Comparison of ENCODE assay signal across 22 cellular contexts in genomic region chr3:191085091-191085490, GRCh38.
DNase-seq lines count a peak whose midpoint lies in the region; ATAC-seq, FAIRE-seq and TF ChIP-seq lines count a peak whose summit lies in the region.
"Had no signal": no experiment of that assay in that cellular context is flagged by ENCODE, and none has a peak within 500 bp of the region (broad histone marks: within the 10 kb centered on the region; RNA-seq: fewer than 3 reads in every experiment).

No MANE protein-coding gene starts in this region.

- H3K27me3 Mint-ChIP-seq in MCF 10A (ENCODE audit: insufficient read depth, unreplicated experiment) (no peaks in the 10 kb centered on the region), chondrocyte (ENCODE audit: low read depth) (peaks cover 19% of the 10 kb centered on the region)
- H3K27me3 Mint-ChIP-seq: activated CD4-positive, alpha-beta memory T cell treated with anti-CD3 and anti-CD28 coated beads for 36 hours; CD4-positive, alpha-beta T cell; natural killer cell treated with Interleukin-12 subunit alpha and Interleukin-12 subunit beta and Interleukin-15 and Interleukin-18, amount 100 ng/mL, for 72 hours had no signal

- no peaks in the 10 kb centered on the region for H3K27me3 ChIP-seq in mammary epithelial cell (ENCODE audit: insufficient read depth, low read length)
- no peaks in the 10 kb centered on the region for H3K27me3 ChIP-seq in heart right ventricle
- H3K27me3 ChIP-seq: ascending aorta, vagina had no signal

- no peak for TF ChIP-seq CTCF in mammary epithelial cell (conservative IDR thresholded peaks at IDR 0.05 in 1 of 2, IDR thresholded peaks at IDR 0.05 in 1 of 2; ENCODE audit: extremely low read depth in 1 of 2, insufficient read depth in 1 of 2, low read depth in 1 of 2, low read length in 2 of 2)
- TF ChIP-seq CTCF in MCF 10A (IDR thresholded peaks at IDR 0.05; ENCODE audit: unreplicated experiment): no peak
- no peak for TF ChIP-seq CTCF in fibroblast of villous mesenchyme (IDR thresholded peaks at IDR 0.05; ENCODE audit: insufficient read depth, low read depth, low read length)
- no peak for TF ChIP-seq CTCF in heart right ventricle (IDR thresholded peaks at IDR 0.05)
- no peak for TF ChIP-seq CTCF in chondrocyte (IDR thresholded peaks at IDR 0.05)

- peaks cover 14% of the 10 kb centered on the region for H3K4me1 Mint-ChIP-seq in MCF 10A (ENCODE audit: insufficient read depth, unreplicated experiment)
- no peaks in the 10 kb centered on the region for H3K4me1 Mint-ChIP-seq in chondrocyte (ENCODE audit: low read depth)

- H3K4me1 ChIP-seq in mammary epithelial cell (ENCODE audit: insufficient read depth, low read length) (peaks cover 3% of the 10 kb centered on the region), heart right ventricle (no peaks in the 10 kb centered on the region)
- H3K4me1 ChIP-seq: ascending aorta, vagina had no signal

- 100% methylated on average over 3 of the region's 3 CpGs for WGBS in mammary epithelial cell (ENCODE audit: low coverage, missing lambda C conversion rate)
- 77 to 78% methylated on average over 3 of the region's 3 CpGs for WGBS in heart right ventricle, 2 donors

- H3K79me2 ChIP-seq in mammary epithelial cell (ENCODE audit: insufficient read depth, low read length): no peaks in the 10 kb centered on the region

- H2AFZ ChIP-seq in mammary epithelial cell (ENCODE audit: low read depth, low read length): peak overlapping the region; percentile 64

- H3K36me3 Mint-ChIP-seq in MCF 10A (ENCODE audit: insufficient read depth, unreplicated experiment) (no peaks in the 10 kb centered on the region), chondrocyte (ENCODE audit: low read depth) (no peaks in the 10 kb centered on the region)
- H3K36me3 Mint-ChIP-seq: activated CD4-positive, alpha-beta memory T cell treated with anti-CD3 and anti-CD28 coated beads for 36 hours had no signal

- CTCF ChIA-PET in mammary epithelial cell (lab: Charles Lee; ENCODE audit: low non-redundant PET): no interaction called here
- CTCF ChIA-PET in MCF 10A (lab: Yijun Ruan, JAX): no interaction called here

- H3K36me3 ChIP-seq in mammary epithelial cell (ENCODE audit: insufficient read depth, low read length): no peaks in the 10 kb centered on the region
- H3K36me3 ChIP-seq in heart right ventricle: no peaks in the 10 kb centered on the region
- H3K36me3 ChIP-seq: ascending aorta, vagina, WERI-Rb-1 had no signal

- intact Hi-C loops in mammary epithelial cell (cut with micrococcal nuclease) (no loop called here), MCF 10A (cut with micrococcal nuclease) (no loop called here), heart right ventricle (cut with DNase I) (no loop called here)

- ATAC-seq in heart right ventricle: no peak
- ATAC-seq: natural killer cell treated with Interleukin-12 subunit alpha and Interleukin-12 subunit beta and Interleukin-15 and Interleukin-18, amount 100 ng/mL, for 72 hours had no signal

- peaks cover 6% of the 10 kb centered on the region for H3K9me3 Mint-ChIP-seq in MCF 10A (ENCODE audit: unreplicated experiment)
- peaks cover 3% of the 10 kb centered on the region for H3K9me3 Mint-ChIP-seq in chondrocyte (ENCODE audit: low read depth)

- no peak overlapping the region for H3K4me2 ChIP-seq in mammary epithelial cell (ENCODE audit: insufficient read depth, low read depth, low read length)

- H3K9me3 ChIP-seq in mammary epithelial cell (replicated peaks; ENCODE audit: insufficient read depth, low read length): no peaks in the 10 kb centered on the region
- H3K9me3 ChIP-seq in heart right ventricle: peaks cover 0 to 5% (median 0%) of the 10 kb centered on the region in 11 donors
- H3K9me3 ChIP-seq: ascending aorta, vagina had no signal

- H3K27ac Mint-ChIP-seq in MCF 10A (ENCODE audit: low read depth, unreplicated experiment) (no peak overlapping the region), chondrocyte (ENCODE audit: unreplicated experiment) (no peak overlapping the region)
- H3K27ac Mint-ChIP-seq: activated CD4-positive, alpha-beta memory T cell treated with anti-CD3 and anti-CD28 coated beads for 36 hours; activated naive CD4-positive, alpha-beta T cell treated with anti-CD3 and anti-CD28 coated beads for 36 hours; CD4-positive, alpha-beta T cell; natural killer cell treated with Interleukin-12 subunit alpha and Interleukin-12 subunit beta and Interleukin-15 and Interleukin-18, amount 100 ng/mL, for 72 hours had no signal

- H3K9ac ChIP-seq in mammary epithelial cell (ENCODE audit: insufficient read depth, low read length): no peak overlapping the region

- H4K20me1 ChIP-seq in mammary epithelial cell (ENCODE audit: insufficient read depth, low read length): no peaks in the 10 kb centered on the region

- BruUV-seq in mammary epithelial cell (replicated peaks; lab: Mats Ljungman, UMichigan) (no TSS peak), MCF 10A (replicated peaks; lab: Mats Ljungman, UMichigan) (no TSS peak)

- H3K4me3 Mint-ChIP-seq in MCF 10A (ENCODE audit: unreplicated experiment) (no peak overlapping the region), chondrocyte (ENCODE audit: unreplicated experiment) (no peak overlapping the region)
- H3K4me3 Mint-ChIP-seq: activated CD4-positive, alpha-beta memory T cell treated with anti-CD3 and anti-CD28 coated beads for 36 hours; activated naive CD4-positive, alpha-beta T cell treated with anti-CD3 and anti-CD28 coated beads for 36 hours; CD4-positive, alpha-beta T cell; natural killer cell treated with Interleukin-12 subunit alpha and Interleukin-12 subunit beta and Interleukin-15 and Interleukin-18, amount 100 ng/mL, for 72 hours had no signal

- DNase-seq in mammary epithelial cell (no peak), MCF 10A (ENCODE audit: unreplicated experiment) (no peak), RCC 7860 (ENCODE audit: low spot score) (no peak), fibroblast of villous mesenchyme (ENCODE audit: low read depth) (peak; percentile 83), heart right ventricle (no peak), NCI-H526 treated with DMSO at 0.1 percent for 48 hours (lab: John Stamatoyannopoulos, UW) (no peak), kidney glomerular epithelial cell (lab: John Stamatoyannopoulos, UW) (no peak), chondrocyte (ENCODE audit: low spot score) (no peak)
- DNase-seq: activated CD4-positive, alpha-beta memory T cell treated with anti-CD3 and anti-CD28 coated beads for 36 hours; activated naive CD4-positive, alpha-beta T cell treated with anti-CD3 and anti-CD28 coated beads for 36 hours; CD4-positive, alpha-beta T cell; foreskin melanocyte; KBM-7; NCI-H1092; NCI-H2029; posterior cingulate gyrus; stimulated activated CD4-positive, alpha-beta T cell treated with anti-CD3 and anti-CD28 coated beads, Interleukin-4, amount 100 ng/mL, for 24 hours; WERI-Rb-1 had no signal

- in situ Hi-C loops in mammary epithelial cell (cut with MboI; ENCODE audit: low sequenced_read_pairs in 2 of 2): no loop called here

- POLR2A ChIA-PET in MCF 10A (lab: Yijun Ruan, JAX): no interaction called here

- dilution Hi-C loops in mammary epithelial cell (cut with HindIII; ENCODE audit: low sequenced_read_pairs): no loop called here

- peak; percentile 36 for FAIRE-seq in RCC 7860 (lab: Jason Lieb, UNC)

- H3K27ac ChIP-seq in mammary epithelial cell (ENCODE audit: insufficient read depth, low read depth, low read length) (no peak overlapping the region), heart right ventricle (no peak overlapping the region)
- H3K27ac ChIP-seq: ascending aorta, skin epidermis, vagina, WERI-Rb-1 had no signal

- H3K4me3 ChIP-seq in mammary epithelial cell (replicated peaks in 1 of 3; ENCODE audit: insufficient read depth in 1 of 3, low read depth in 2 of 3, low read length in 3 of 3): no peak overlapping the region
- H3K4me3 ChIP-seq in fibroblast of villous mesenchyme (ENCODE audit: low read depth, low read length): no peak overlapping the region
- no peak overlapping the region for H3K4me3 ChIP-seq in heart right ventricle
- H3K4me3 ChIP-seq: ascending aorta, skin epidermis, vagina had no signal
